18 cellular contexts compared by ENCODE assay signal in genomic region chr10:49325131-49325915, GRCh38. TPM values are rescaled to one million over a fixed set of nuclear protein-coding genes. Genes with fewer than 3 reads are reported as not detected.
"Had no signal": no experiment of that assay in that cellular context is flagged by ENCODE, and none has a peak within 500 bp of the region (broad histone marks: within the 10 kb centered on the region; RNA-seq: fewer than 3 reads in every experiment).

No MANE protein-coding gene starts in this region.

- H3K4me3 Mint-ChIP-seq: dendritic cell treated with granulocyte-macrophage colony-stimulating factor and Interleukin-4, amounts not matched to agents 40 ng/mL and 50 ng/mL, for 4 days; nephron had no signal

- H3K36me3 ChIP-seq: ovary, tibial artery, upper lobe of right lung had no signal

- H3K4me3 ChIP-seq: hepatocyte, ovary, tibial artery, upper lobe of right lung had no signal

- DNase-seq: foreskin keratinocyte; left colon; naive B cell; right cardiac atrium; small intestine; stimulated activated CD4-positive, alpha-beta T cell treated with anti-CD3 and anti-CD28 coated beads, Interleukin-12 subunit alpha, Interleukin-12 subunit beta, amount 100 ng/mL, for 4 hours; stimulated activated naive CD4-positive, alpha-beta T cell; tibial artery; upper lobe of right lung had no signal

- H3K27ac ChIP-seq: foreskin keratinocyte, hepatocyte, ovary, tibial artery, upper lobe of right lung had no signal

- H3K27me3 ChIP-seq: foreskin keratinocyte, hepatocyte, ovary, tibial artery, upper lobe of right lung had no signal

- H3K9me3 ChIP-seq: ovary, tibial artery, upper lobe of right lung had no signal

- H3K27ac Mint-ChIP-seq: dendritic cell treated with granulocyte-macrophage colony-stimulating factor and Interleukin-4, amounts not matched to agents 40 ng/mL and 50 ng/mL, for 4 days; nephron had no signal

- FAIRE-seq: small intestine had no signal

- H3K36me3 Mint-ChIP-seq: naive B cell had no signal

- H3K4me1 Mint-ChIP-seq: naive B cell had no signal

- H3K9me3 Mint-ChIP-seq: dendritic cell treated with granulocyte-macrophage colony-stimulating factor and Interleukin-4, amounts not matched to agents 40 ng/mL and 50 ng/mL, for 4 days; naive B cell; nephron had no signal

- H3K4me1 ChIP-seq: foreskin keratinocyte, tibial artery, upper lobe of right lung had no signal

- ATAC-seq: foreskin keratinocyte, left colon had no signal

RNA-seq across cellular contexts. Expression of gene C10orf71, which starts 26.4 kb away (rescaled TPM):
- total RNA-seq: epithelial cell of proximal tubule, foreskin keratinocyte, hepatocyte, kidney epithelial cell, left colon, liver, lung microvascular endothelial cell, temporal lobe, upper lobe of right lung had no signal
